ENCODE assay signal across 1 cellular context in the genomic region with DNA sequence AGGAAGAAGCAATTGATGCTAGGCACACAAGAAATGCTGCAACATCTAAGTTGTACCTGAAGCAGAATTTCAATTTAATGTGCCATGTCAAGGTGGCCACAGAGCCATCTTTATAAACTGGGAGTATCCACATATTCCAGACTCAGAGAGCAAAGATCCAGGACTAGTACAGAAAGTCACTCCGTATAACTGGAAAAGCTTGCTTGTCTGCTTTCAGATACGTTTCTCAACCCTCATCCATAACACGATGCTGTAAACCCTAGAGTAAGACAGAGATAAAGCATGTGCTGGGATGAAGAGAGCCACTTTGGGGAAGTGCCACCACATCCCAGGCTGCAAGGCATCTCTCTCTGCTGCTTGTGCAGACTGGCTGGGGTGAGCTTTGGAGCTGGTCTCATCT.
TF ChIP-seq lines count a peak whose summit lies in the region.

No MANE protein-coding gene starts in this region.

TF ChIP-seq in H1, 55 proteins besides CTCF, POLR2A, EP300 and RAD21:
- TF ChIP-seq, protein P1, sequence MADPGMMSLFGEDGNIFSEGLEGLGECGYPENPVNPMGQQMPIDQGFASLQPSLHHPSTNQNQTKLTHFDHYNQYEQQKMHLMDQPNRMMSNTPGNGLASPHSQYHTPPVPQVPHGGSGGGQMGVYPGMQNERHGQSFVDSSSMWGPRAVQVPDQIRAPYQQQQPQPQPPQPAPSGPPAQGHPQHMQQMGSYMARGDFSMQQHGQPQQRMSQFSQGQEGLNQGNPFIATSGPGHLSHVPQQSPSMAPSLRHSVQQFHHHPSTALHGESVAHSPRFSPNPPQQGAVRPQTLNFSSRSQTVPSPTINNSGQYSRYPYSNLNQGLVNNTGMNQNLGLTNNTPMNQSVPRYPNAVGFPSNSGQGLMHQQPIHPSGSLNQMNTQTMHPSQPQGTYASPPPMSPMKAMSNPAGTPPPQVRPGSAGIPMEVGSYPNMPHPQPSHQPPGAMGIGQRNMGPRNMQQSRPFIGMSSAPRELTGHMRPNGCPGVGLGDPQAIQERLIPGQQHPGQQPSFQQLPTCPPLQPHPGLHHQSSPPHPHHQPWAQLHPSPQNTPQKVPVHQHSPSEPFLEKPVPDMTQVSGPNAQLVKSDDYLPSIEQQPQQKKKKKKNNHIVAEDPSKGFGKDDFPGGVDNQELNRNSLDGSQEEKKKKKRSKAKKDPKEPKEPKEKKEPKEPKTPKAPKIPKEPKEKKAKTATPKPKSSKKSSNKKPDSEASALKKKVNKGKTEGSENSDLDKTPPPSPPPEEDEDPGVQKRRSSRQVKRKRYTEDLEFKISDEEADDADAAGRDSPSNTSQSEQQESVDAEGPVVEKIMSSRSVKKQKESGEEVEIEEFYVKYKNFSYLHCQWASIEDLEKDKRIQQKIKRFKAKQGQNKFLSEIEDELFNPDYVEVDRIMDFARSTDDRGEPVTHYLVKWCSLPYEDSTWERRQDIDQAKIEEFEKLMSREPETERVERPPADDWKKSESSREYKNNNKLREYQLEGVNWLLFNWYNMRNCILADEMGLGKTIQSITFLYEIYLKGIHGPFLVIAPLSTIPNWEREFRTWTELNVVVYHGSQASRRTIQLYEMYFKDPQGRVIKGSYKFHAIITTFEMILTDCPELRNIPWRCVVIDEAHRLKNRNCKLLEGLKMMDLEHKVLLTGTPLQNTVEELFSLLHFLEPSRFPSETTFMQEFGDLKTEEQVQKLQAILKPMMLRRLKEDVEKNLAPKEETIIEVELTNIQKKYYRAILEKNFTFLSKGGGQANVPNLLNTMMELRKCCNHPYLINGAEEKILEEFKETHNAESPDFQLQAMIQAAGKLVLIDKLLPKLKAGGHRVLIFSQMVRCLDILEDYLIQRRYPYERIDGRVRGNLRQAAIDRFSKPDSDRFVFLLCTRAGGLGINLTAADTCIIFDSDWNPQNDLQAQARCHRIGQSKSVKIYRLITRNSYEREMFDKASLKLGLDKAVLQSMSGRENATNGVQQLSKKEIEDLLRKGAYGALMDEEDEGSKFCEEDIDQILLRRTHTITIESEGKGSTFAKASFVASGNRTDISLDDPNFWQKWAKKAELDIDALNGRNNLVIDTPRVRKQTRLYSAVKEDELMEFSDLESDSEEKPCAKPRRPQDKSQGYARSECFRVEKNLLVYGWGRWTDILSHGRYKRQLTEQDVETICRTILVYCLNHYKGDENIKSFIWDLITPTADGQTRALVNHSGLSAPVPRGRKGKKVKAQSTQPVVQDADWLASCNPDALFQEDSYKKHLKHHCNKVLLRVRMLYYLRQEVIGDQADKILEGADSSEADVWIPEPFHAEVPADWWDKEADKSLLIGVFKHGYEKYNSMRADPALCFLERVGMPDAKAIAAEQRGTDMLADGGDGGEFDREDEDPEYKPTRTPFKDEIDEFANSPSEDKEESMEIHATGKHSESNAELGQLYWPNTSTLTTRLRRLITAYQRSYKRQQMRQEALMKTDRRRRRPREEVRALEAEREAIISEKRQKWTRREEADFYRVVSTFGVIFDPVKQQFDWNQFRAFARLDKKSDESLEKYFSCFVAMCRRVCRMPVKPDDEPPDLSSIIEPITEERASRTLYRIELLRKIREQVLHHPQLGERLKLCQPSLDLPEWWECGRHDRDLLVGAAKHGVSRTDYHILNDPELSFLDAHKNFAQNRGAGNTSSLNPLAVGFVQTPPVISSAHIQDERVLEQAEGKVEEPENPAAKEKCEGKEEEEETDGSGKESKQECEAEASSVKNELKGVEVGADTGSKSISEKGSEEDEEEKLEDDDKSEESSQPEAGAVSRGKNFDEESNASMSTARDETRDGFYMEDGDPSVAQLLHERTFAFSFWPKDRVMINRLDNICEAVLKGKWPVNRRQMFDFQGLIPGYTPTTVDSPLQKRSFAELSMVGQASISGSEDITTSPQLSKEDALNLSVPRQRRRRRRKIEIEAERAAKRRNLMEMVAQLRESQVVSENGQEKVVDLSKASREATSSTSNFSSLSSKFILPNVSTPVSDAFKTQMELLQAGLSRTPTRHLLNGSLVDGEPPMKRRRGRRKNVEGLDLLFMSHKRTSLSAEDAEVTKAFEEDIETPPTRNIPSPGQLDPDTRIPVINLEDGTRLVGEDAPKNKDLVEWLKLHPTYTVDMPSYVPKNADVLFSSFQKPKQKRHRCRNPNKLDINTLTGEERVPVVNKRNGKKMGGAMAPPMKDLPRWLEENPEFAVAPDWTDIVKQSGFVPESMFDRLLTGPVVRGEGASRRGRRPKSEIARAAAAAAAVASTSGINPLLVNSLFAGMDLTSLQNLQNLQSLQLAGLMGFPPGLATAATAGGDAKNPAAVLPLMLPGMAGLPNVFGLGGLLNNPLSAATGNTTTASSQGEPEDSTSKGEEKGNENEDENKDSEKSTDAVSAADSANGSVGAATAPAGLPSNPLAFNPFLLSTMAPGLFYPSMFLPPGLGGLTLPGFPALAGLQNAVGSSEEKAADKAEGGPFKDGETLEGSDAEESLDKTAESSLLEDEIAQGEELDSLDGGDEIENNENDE (IDR thresholded peaks at IDR 0.05; ENCODE audit: insufficient replicate concordance, low read length): no peak
- TF ChIP-seq EZH2 (IDR thresholded peaks at IDR 0.05; ENCODE audit: low read depth, low read length, severe bottlenecking) (no peak), TAF7 (optimal IDR thresholded peaks at IDR 0.05; ENCODE audit: borderline replicate concordance, low read depth, low read length) (no peak), JUND (IDR thresholded peaks at IDR 0.05; ENCODE audit: low read length) (no peak), SIRT6 (IDR thresholded peaks at IDR 0.05; ENCODE audit: low read length) (no peak), CTBP2 (IDR thresholded peaks at IDR 0.05; ENCODE audit: borderline replicate concordance, insufficient read depth, insufficient read length, low read length) (no peak), HDAC6 (IDR thresholded peaks at IDR 0.05; ENCODE audit: low read depth, low read length) (no peak), ZNF274 (IDR thresholded peaks at IDR 0.05; ENCODE audit: borderline replicate concordance, extremely low read depth, low read length) (no peak), GABPA (IDR thresholded peaks at IDR 0.05; ENCODE audit: borderline replicate concordance, insufficient read depth, low read length) (no peak), BRCA1 (IDR thresholded peaks at IDR 0.05; ENCODE audit: low read depth, low read length) (no peak), BCL11A (IDR thresholded peaks at IDR 0.05; ENCODE audit: low read depth in 2 of 2, low read length in 2 of 2) (no peak), RNF2 (IDR thresholded peaks at IDR 0.05; ENCODE audit: borderline replicate concordance, low read depth, low read length, missing control alignments, poor library complexity, severe bottlenecking) (no peak), MAFK (IDR thresholded peaks at IDR 0.05; ENCODE audit: low read depth, low read length) (no peak), RBBP5 (IDR thresholded peaks at IDR 0.05; ENCODE audit: borderline replicate concordance, low read depth, low read length) (no peak), SP1 (IDR thresholded peaks at IDR 0.05; ENCODE audit: low read depth, low read length) (no peak), KDM5A (IDR thresholded peaks at IDR 0.05; ENCODE audit: low read length) (no peak)
- TF ChIP-seq, protein P2, sequence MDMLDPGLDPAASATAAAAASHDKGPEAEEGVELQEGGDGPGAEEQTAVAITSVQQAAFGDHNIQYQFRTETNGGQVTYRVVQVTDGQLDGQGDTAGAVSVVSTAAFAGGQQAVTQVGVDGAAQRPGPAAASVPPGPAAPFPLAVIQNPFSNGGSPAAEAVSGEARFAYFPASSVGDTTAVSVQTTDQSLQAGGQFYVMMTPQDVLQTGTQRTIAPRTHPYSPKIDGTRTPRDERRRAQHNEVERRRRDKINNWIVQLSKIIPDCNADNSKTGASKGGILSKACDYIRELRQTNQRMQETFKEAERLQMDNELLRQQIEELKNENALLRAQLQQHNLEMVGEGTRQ (IDR thresholded peaks at IDR 0.05; ENCODE audit: low read length): no peak
- TF ChIP-seq, protein P3, sequence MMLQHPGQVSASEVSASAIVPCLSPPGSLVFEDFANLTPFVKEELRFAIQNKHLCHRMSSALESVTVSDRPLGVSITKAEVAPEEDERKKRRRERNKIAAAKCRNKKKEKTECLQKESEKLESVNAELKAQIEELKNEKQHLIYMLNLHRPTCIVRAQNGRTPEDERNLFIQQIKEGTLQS (IDR thresholded peaks at IDR 0.05; ENCODE audit: insufficient read depth, low read depth, low read length): no peak
